Comparison of ENCODE assay signal across 9 cellular contexts in the genomic region with DNA sequence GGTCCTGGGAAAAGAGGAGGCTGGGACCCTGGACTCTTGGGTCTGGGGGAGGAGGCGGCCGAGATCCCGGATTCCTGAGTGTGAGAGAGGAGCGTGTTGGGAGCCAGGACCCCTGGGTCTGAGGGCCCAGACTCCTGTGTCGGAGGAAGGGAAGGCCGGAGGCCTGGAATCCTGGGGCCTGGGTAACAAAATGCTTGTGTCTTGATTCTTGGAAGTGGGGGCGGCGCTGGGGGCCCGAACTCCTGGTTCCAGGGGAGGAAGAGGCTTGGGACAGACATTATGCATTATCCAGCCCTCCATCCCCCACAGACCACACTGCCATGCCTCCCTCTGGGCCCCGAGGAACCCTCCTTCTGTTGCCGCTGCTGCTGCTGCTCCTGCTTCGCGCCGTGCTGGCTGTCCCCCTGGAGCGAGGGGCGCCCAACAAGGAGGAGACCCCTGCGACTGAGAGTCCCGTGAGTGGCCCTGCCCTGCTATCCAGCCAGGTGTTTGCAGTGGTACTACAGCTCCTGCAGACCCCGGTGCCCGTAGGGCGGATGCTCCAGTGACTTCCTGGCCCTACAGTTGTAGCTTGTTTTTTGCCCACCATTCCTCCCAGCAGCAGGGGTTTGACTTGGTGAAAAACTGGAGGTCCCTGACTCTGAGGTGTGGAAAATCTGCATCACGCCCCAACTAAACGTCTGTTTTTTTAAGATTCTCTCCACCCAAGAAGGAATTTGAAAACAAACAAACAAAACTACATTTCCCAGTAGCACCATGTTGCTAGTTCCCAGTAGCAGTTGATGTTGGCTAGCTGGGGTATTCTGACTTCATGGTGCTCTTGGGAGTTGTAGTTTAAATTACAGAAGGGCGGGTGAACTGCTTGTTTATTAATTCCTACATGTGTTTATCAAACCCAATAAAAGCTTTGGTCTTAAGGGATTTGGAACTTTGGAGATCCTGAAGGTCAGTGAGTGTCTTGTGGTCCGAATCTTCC. TPM values are rescaled to one million over a fixed set of nuclear protein-coding genes. Genes with fewer than 3 reads are reported as not detected.
A peak's percentile ranks its signal among the peaks of the same experiment; 100 is the strongest.
DNase-seq lines count a peak whose midpoint lies in the region; ATAC-seq and TF ChIP-seq lines count a peak whose summit lies in the region.
"Had no signal": no experiment of that assay in that cellular context is flagged by ENCODE, and none has a peak within 500 bp of the region (broad histone marks: within the 10 kb centered on the region; RNA-seq: fewer than 3 reads in every experiment).

No MANE protein-coding gene starts in this region.

- ATAC-seq in activated CD8-positive, alpha-beta T cell treated with anti-CD3 and anti-CD28 coated beads for 36 hours: no peak
- ATAC-seq in HG02678 (IDR thresholded peaks at IDR 0.05; ENCODE audit: unreplicated experiment): no peak
- no peak for ATAC-seq in HG03439 (IDR thresholded peaks at IDR 0.05; ENCODE audit: unreplicated experiment)

- H3K27me3 ChIP-seq in neuron (ENCODE audit: insufficient read depth, low read length): no peaks in the 10 kb centered on the region

- H2AFZ ChIP-seq in neuron (ENCODE audit: low read depth, low read length): peak overlapping the region; percentile 20

- H3K36me3 ChIP-seq in neuron (ENCODE audit: insufficient read depth, low read length): peaks cover 26% of the 10 kb centered on the region

- DNase-seq in D341Med (ENCODE audit: low spot score) (peak; percentile 53), HT1080 (ENCODE audit: low read depth) (peak; percentile 50), fibroblast of peridontal ligament (ENCODE audit: extremely low read depth) (peak; percentile 49), COLO668 (lab: John Stamatoyannopoulos, UW; ENCODE audit: unreplicated experiment) (no peak)
- peak; percentile 45 for DNase-seq in activated CD8-positive, alpha-beta T cell treated with anti-CD3 and anti-CD28 coated beads for 36 hours

- H3K4me3 ChIP-seq in neuron (ENCODE audit: low read length): peak overlapping the region; percentile 90

- peaks cover 5% of the 10 kb centered on the region for H3K27me3 Mint-ChIP-seq in activated CD8-positive, alpha-beta T cell treated with anti-CD3 and anti-CD28 coated beads for 36 hours

- H3K4me1 ChIP-seq in neuron (ENCODE audit: insufficient read depth, low read length): peaks cover 5% of the 10 kb centered on the region

- intact Hi-C loops in activated CD8-positive, alpha-beta T cell treated with anti-CD3 and anti-CD28 coated beads for 36 hours (cut with micrococcal nuclease): no loop called here

- POLR2A ChIA-PET in activated CD8-positive, alpha-beta T cell treated with anti-CD3 and anti-CD28 coated beads for 36 hours (lab: Charles Lee): interaction anchor here (0.7 to 2.5 kb wide), 9 partner anchors 10 to 163 kb away, joined by 3 to 27 read pairs (median 4); a partner anchor contains a TSS

- H3K36me3 Mint-ChIP-seq in activated CD8-positive, alpha-beta T cell treated with anti-CD3 and anti-CD28 coated beads for 36 hours (ENCODE audit: low read depth): peaks cover 30% of the 10 kb centered on the region

- CTCF ChIA-PET in activated CD8-positive, alpha-beta T cell treated with anti-CD3 and anti-CD28 coated beads for 36 hours (lab: Charles Lee): interaction anchor here (0.9 to 2.3 kb wide), 10 partner anchors 11 to 154 kb away, joined by 3 to 13 read pairs (median 4); a partner anchor contains a TSS

- H3K27ac Mint-ChIP-seq in activated CD8-positive, alpha-beta T cell treated with anti-CD3 and anti-CD28 coated beads for 36 hours: peak overlapping the region; percentile 96

- H3K9me3 Mint-ChIP-seq in activated CD8-positive, alpha-beta T cell treated with anti-CD3 and anti-CD28 coated beads for 36 hours: no peaks in the 10 kb centered on the region

- no peak for TF ChIP-seq CTCF in activated CD8-positive, alpha-beta T cell treated with anti-CD3 and anti-CD28 coated beads for 36 hours (IDR thresholded peaks at IDR 0.05)

- peaks cover 25% of the 10 kb centered on the region for H3K4me1 Mint-ChIP-seq in activated CD8-positive, alpha-beta T cell treated with anti-CD3 and anti-CD28 coated beads for 36 hours (ENCODE audit: low read depth)

- peak overlapping the region; percentile 95 for H3K4me3 Mint-ChIP-seq in activated CD8-positive, alpha-beta T cell treated with anti-CD3 and anti-CD28 coated beads for 36 hours

- H3K9me3 ChIP-seq in neuron (ENCODE audit: low read length): no peaks in the 10 kb centered on the region

RNA-seq across cellular contexts. Expression of a gene that starts 0.7 kb away (rescaled TPM):
- 107 and 146 TPM in 2 replicates for total RNA-seq in HT1080 (2014; rRNA removed; shearing (Covaris generic))
- 209 and 210 TPM in 2 replicates for polyA plus RNA-seq in HT1080 (2015; cell fraction: cytosol; rRNA removed)
- polyA plus RNA-seq in HT1080 (2015; cell fraction: nucleus; rRNA removed): 362 and 376 TPM in 2 replicates
- 100 to 1,000 TPM; 102 to 114 TPM for total RNA-seq in activated CD8-positive, alpha-beta T cell treated with anti-CD3 and anti-CD28 coated beads for 36 hours

RNA-seq across cellular contexts. Expression of a gene that starts 2.2 kb away (rescaled TPM):
- total RNA-seq in HT1080 (2014; rRNA removed; shearing (Covaris generic)): not detected in 2 replicates
- polyA plus RNA-seq in HT1080 (2015; cell fraction: cytosol; rRNA removed): not detected in 2 replicates
- polyA plus RNA-seq in HT1080 (2015; cell fraction: nucleus; rRNA removed): 0.34 TPM in 1 of 2 replicates, not detected in the other
- total RNA-seq in activated CD8-positive, alpha-beta T cell treated with anti-CD3 and anti-CD28 coated beads for 36 hours: under 1 TPM; 0.68 to 0.85 TPM
- total RNA-seq: activated CD8-positive, alpha-beta memory T cell treated with anti-CD3 and anti-CD28 coated beads for 36 hours had no signal

RNA-seq across cellular contexts. Expression of a gene that starts 28.5 kb away (rescaled TPM):
- total RNA-seq in HT1080 (2014; rRNA removed; shearing (Covaris generic)): 44.3 and 49.4 TPM in 2 replicates
- 43.5 and 50.9 TPM in 2 replicates for polyA plus RNA-seq in HT1080 (2015; cell fraction: cytosol; rRNA removed)
- polyA plus RNA-seq in HT1080 (2015; cell fraction: nucleus; rRNA removed): 64.1 and 68.3 TPM in 2 replicates
- 10 to 100 TPM; 77.8 to 81.2 TPM for total RNA-seq in activated CD8-positive, alpha-beta T cell treated with anti-CD3 and anti-CD28 coated beads for 36 hours

RNA-seq across cellular contexts. Expression of a gene that starts 32.3 kb away (rescaled TPM):
- 0.31 TPM in 1 of 2 replicates, not detected in the other for total RNA-seq in HT1080 (2014; rRNA removed; shearing (Covaris generic))
- 0.26 and 0.30 TPM in 2 replicates for polyA plus RNA-seq in HT1080 (2015; cell fraction: cytosol; rRNA removed)
- 0.82 and 3.0 TPM in 2 replicates for polyA plus RNA-seq in HT1080 (2015; cell fraction: nucleus; rRNA removed)
- 1 to 10 TPM; 9.4 to 9.7 TPM for total RNA-seq in activated CD8-positive, alpha-beta T cell treated with anti-CD3 and anti-CD28 coated beads for 36 hours

RNA-seq across cellular contexts. Expression of a gene that starts 32.7 kb away (rescaled TPM):
- 0.57 TPM in 1 of 2 replicates, not detected in the other for total RNA-seq in HT1080 (2014; rRNA removed; shearing (Covaris generic))
- 0.52 TPM in 1 of 2 replicates, not detected in the other for polyA plus RNA-seq in HT1080 (2015; cell fraction: cytosol; rRNA removed)
- not detected in 2 replicates for polyA plus RNA-seq in HT1080 (2015; cell fraction: nucleus; rRNA removed)
- total RNA-seq in activated CD8-positive, alpha-beta T cell treated with anti-CD3 and anti-CD28 coated beads for 36 hours: 1 to 10 TPM; 1.4 to 2.8 TPM
